ENCODE assay signal across 8 cellular contexts in genomic region chr6:111845441-111845871, GRCh38. TPM values are rescaled to one million over a fixed set of nuclear protein-coding genes. Genes with fewer than 3 reads are reported as not detected.
DNase-seq lines count a peak whose midpoint lies in the region; ATAC-seq and TF ChIP-seq lines count a peak whose summit lies in the region.

No MANE protein-coding gene starts in this region.

- no TSS peak for BruUV-seq in A673 (replicated peaks; lab: Mats Ljungman, UMichigan)

- no peak overlapping the region for H3K4me3 Mint-ChIP-seq in CD14-positive monocyte
- no peak overlapping the region for H3K4me3 Mint-ChIP-seq in effector memory CD8-positive, alpha-beta T cell

- H3K27me3 Mint-ChIP-seq in CD14-positive monocyte (ENCODE audit: low read depth in 3 of 3): peaks cover 0 to 2% (median 0%) of the 10 kb centered on the region in 3 donors
- no peaks in the 10 kb centered on the region for H3K27me3 Mint-ChIP-seq in effector memory CD8-positive, alpha-beta T cell

- H3K27me3 ChIP-seq in duodenal mucosa (ENCODE audit: control insufficient read depth in 1 of 2, insufficient read depth in 2 of 2, low read length in 2 of 2) (no peaks in the 10 kb centered on the region), A673 (replicated peaks; ENCODE audit: insufficient read depth, low read depth, low read length, poor library complexity) (no peaks in the 10 kb centered on the region)

- H3K36me3 ChIP-seq in duodenal mucosa (ENCODE audit: control insufficient read depth in 1 of 2, insufficient read depth in 2 of 2, low read length in 2 of 2): no peaks in the 10 kb centered on the region
- H3K36me3 ChIP-seq in A673 (ENCODE audit: insufficient read depth, low read length, poor library complexity, severe bottlenecking): no peaks in the 10 kb centered on the region

- H3K4me1 ChIP-seq in duodenal mucosa (ENCODE audit: control insufficient read depth in 1 of 2, insufficient read depth in 2 of 2, low read length in 2 of 2) (peaks cover 20 to 29% of the 10 kb centered on the region in 2 donors), A673 (ENCODE audit: insufficient read depth, low read length, poor library complexity, severe bottlenecking) (no peaks in the 10 kb centered on the region)

- CTCF ChIA-PET in A673 (lab: Charles Lee): no interaction called here

- peak overlapping the region in 5 of 7 donors; percentile 71 to 87 (median 81) for H3K27ac Mint-ChIP-seq in CD14-positive monocyte
- H3K27ac Mint-ChIP-seq in effector memory CD8-positive, alpha-beta T cell: no peak overlapping the region

- DNase-seq in CD14-positive monocyte (ENCODE audit: low spot score) (peak; percentile 59), SHP77 (lab: John Stamatoyannopoulos, UW) (no peak), NCI-H510A treated with DMSO at 0.1 percent for 48 hours (lab: John Stamatoyannopoulos, UW) (no peak), A673 (ENCODE audit: low spot score) (no peak)
- no peak for DNase-seq in effector memory CD8-positive, alpha-beta T cell

- H3K4me3 ChIP-seq in duodenal mucosa (ENCODE audit: low read depth in 1 of 2, low read length in 2 of 2) (no peak overlapping the region), A673 (ENCODE audit: low read depth, low read length, poor library complexity, severe bottlenecking) (no peak overlapping the region)

- intact Hi-C loops in CD14-positive monocyte (cut with micrococcal nuclease) (no loop called here), A673 (cut with micrococcal nuclease; ENCODE audit: unreplicated experiment) (no loop called here)

- peaks cover 34 to 42% of the 10 kb centered on the region in 2 donors for H3K36me3 Mint-ChIP-seq in CD14-positive monocyte
- H3K36me3 Mint-ChIP-seq in effector memory CD8-positive, alpha-beta T cell (ENCODE audit: insufficient read depth): peaks cover 58% of the 10 kb centered on the region

- POLR2A ChIA-PET in A673 (lab: Charles Lee; ENCODE audit: low non-redundant PET): no interaction called here

- H3K27ac ChIP-seq in duodenal mucosa (ENCODE audit: low read depth, low read length) (peak overlapping the region; percentile 5), A673 (ENCODE audit: low read depth, low read length, poor library complexity, severe bottlenecking) (no peak overlapping the region)

- H3K9ac ChIP-seq in duodenal mucosa (ENCODE audit: low read depth in 1 of 2, low read length in 2 of 2): no peak overlapping the region

- ATAC-seq in GM19324 (IDR thresholded peaks at IDR 0.05; ENCODE audit: low FRiP score, unreplicated experiment) (peak; percentile 31), HG03135 (IDR thresholded peaks at IDR 0.05; ENCODE audit: unreplicated experiment) (peak; percentile 51)
- ATAC-seq in effector memory CD8-positive, alpha-beta T cell (replicated peaks): no peak

- H3K9me3 ChIP-seq in duodenal mucosa (ENCODE audit: control insufficient read depth in 1 of 2, low read length in 2 of 2) (no peaks in the 10 kb centered on the region), A673 (ENCODE audit: low read depth, low read length, poor library complexity, severe bottlenecking) (no peaks in the 10 kb centered on the region)

- peaks cover 0 to 2% (median 0%) of the 10 kb centered on the region in 7 donors for H3K9me3 Mint-ChIP-seq in CD14-positive monocyte
- no peaks in the 10 kb centered on the region for H3K9me3 Mint-ChIP-seq in effector memory CD8-positive, alpha-beta T cell

- peaks cover 12% of the 10 kb centered on the region for H3K4me1 Mint-ChIP-seq in CD14-positive monocyte
- H3K4me1 Mint-ChIP-seq in effector memory CD8-positive, alpha-beta T cell (ENCODE audit: low read depth in 2 of 2): peaks cover 48 to 53% of the 10 kb centered on the region in 2 donors

- no peak for TF ChIP-seq CTCF in CD14-positive monocyte (IDR thresholded peaks at IDR 0.05)
- no peak for TF ChIP-seq CTCF in A673 (conservative IDR thresholded peaks at IDR 0.05; ENCODE audit: low read depth, low read length)

RNA-seq across cellular contexts. Expression of gene FYN, which starts 27.8 kb away (rescaled TPM):
- 100 to 1,000 TPM in 1 of 2 donors, 10 to 100 TPM in 1; 88.4 to 114 TPM for polyA plus RNA-seq in CD14-positive monocyte
- 34.3 and 46.7 TPM in 2 replicates for total RNA-seq in A673 (2021)

Comparison
In these comparisons a context has a peak if more than half of its experiments do, and no peak if none do; other contexts are left out.
1. H3K27ac Mint-ChIP-seq: peak in CD14-positive monocyte (5 of 7); none in effector memory CD8-positive, alpha-beta T cell (0 of 2).